In the genomic region with DNA sequence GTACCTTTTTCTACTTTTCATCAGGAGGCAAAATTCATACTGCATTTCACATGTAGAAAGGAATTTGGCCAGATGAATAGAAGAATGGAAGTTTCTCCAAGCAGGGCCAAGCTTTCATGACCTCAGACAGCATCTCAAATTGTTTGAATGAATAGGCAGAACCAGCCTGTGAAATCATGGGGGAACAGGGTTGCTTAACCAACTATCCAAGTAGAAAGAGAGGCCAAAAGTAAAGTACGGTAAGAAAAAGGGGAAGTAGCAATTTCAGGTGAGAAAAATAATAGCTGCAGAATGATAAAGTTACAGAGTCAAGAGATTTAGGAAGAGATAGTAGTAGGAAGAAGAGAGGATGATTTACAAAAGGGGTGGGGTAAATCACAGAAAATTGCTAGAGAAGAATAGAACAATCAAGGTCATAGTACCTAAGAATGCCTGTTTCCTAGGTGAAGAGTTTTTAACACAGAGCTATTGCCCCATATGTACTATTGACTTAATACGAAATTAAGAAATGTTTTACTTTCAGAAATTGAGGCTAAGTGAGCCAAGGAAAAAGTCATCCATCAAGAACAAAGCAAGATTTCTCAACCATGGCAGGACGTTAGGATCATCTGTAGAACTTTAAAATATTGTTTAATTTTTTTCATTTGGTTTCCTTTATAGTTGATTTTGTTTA, we compare ENCODE assay signal across 1 cellular context.
A peak's percentile ranks its signal among the peaks of the same experiment; 100 is the strongest.
TF ChIP-seq lines count a peak whose summit lies in the region.

No MANE protein-coding gene starts in this region.

TF ChIP-seq in GM12878, 131 proteins besides CTCF, POLR2A, EP300 and RAD21 (continued from another document):
- TF ChIP-seq POLR2AphosphoS2 (IDR thresholded peaks at IDR 0.05; ENCODE audit: low read depth, low read length) (no peak), IKZF2 (IDR thresholded peaks at IDR 0.05) (peak in 1 of 2 experiments; percentile 31; a peak in 2 of 4 replicates)
